8 cellular contexts compared by ENCODE assay signal in genomic region chr17:59964455-59965328, GRCh38. TPM values are rescaled to one million over a fixed set of nuclear protein-coding genes. Genes with fewer than 3 reads are reported as not detected.
A peak's percentile ranks its signal among the peaks of the same experiment; 100 is the strongest.
DNase-seq lines count a peak whose midpoint lies in the region; ATAC-seq, FAIRE-seq and TF ChIP-seq lines count a peak whose summit lies in the region.

Gene RNFT1, minus strand, starts transcription at chr17:59964740. Its CDS starts 77 bp downstream, at chr17:59964663.

- H3K27me3 Mint-ChIP-seq in Caco-2 (ENCODE audit: insufficient read depth, unreplicated experiment), result no peaks in the 10 kb centered on the region
- no peaks in the 10 kb centered on the region for H3K27me3 Mint-ChIP-seq in activated T-cell treated with anti-CD3 and anti-CD28 coated beads, Interleukin-2, amount 50 U/mL, for 72 hours (ENCODE audit: low read depth)

- DNase-seq in Caco-2 (peak; percentile 86 to 94), RCC 7860 (ENCODE audit: low spot score) (peak; percentile 46)
- DNase-seq in Jurkat, Clone E6-1 (ENCODE audit: low read depth, low spot score), result peak; percentile 64
- peak; percentile 95 to 97 for DNase-seq in activated T-cell treated with anti-CD3 and anti-CD28 coated beads, Interleukin-2, amount 50 U/mL, for 72 hours
- peak; percentile 97 for DNase-seq in stimulated activated CD8-positive, alpha-beta memory T cell treated with anti-CD3 and anti-CD28 coated beads, Interleukin-4, amount 100 ng/mL, for 48 hours

- H3K9me3 ChIP-seq in Caco-2 (no peaks in the 10 kb centered on the region), muscle layer of colon (ENCODE audit: low read length) (no peaks in the 10 kb centered on the region)

- H3K9me3 Mint-ChIP-seq in Caco-2 (ENCODE audit: unreplicated experiment), result no peaks in the 10 kb centered on the region
- no peaks in the 10 kb centered on the region for H3K9me3 Mint-ChIP-seq in activated T-cell treated with anti-CD3 and anti-CD28 coated beads, Interleukin-2, amount 50 U/mL, for 72 hours

- FAIRE-seq in RCC 7860 (lab: Jason Lieb, UNC), result no peak

- POLR2A ChIA-PET in Caco-2 (lab: Charles Lee), result interaction anchor here (0.6 to 1.6 kb wide), 6 partner anchors 50 to 344 kb away, joined by 3 to 8 read pairs (median 4); partner anchors contain the start of genes PTRH2 and VMP1

- CTCF ChIA-PET in Caco-2 (lab: Charles Lee), result interaction anchor here (0.5 to 1.9 kb wide), 9 partner anchors 13 to 675 kb away, joined by 3 to 14 read pairs (median 4); no protein-coding TSS in a partner anchor

- TSS peak; percentile 82 for BruUV-seq in Caco-2 (replicated peaks; lab: Mats Ljungman, UMichigan)

- peak within 1 kb of the TSS; percentile 96 for H3K27ac ChIP-seq in muscle layer of colon (ENCODE audit: low read depth, low read length)

- peaks cover 6% of the 10 kb centered on the region for H3K4me1 Mint-ChIP-seq in Caco-2 (ENCODE audit: low read depth, unreplicated experiment)
- H3K4me1 Mint-ChIP-seq in activated T-cell treated with anti-CD3 and anti-CD28 coated beads, Interleukin-2, amount 50 U/mL, for 72 hours (ENCODE audit: low read depth), result peaks cover 30% of the 10 kb centered on the region

- no peak for TF ChIP-seq CTCF in Caco-2 (IDR thresholded peaks at IDR 0.05; ENCODE audit: insufficient read depth in 1 of 2, low read depth in 1 of 2, low read length in 1 of 2, severe bottlenecking in 1 of 2, unreplicated experiment in 1 of 2)

- H3K36me3 Mint-ChIP-seq in Caco-2 (ENCODE audit: insufficient read depth, unreplicated experiment), result peaks cover 6% of the 10 kb centered on the region
- H3K36me3 Mint-ChIP-seq in activated T-cell treated with anti-CD3 and anti-CD28 coated beads, Interleukin-2, amount 50 U/mL, for 72 hours (ENCODE audit: insufficient read depth in 2 of 2), result peaks cover 6 to 7% of the 10 kb centered on the region in 2 donors

- H3K4me3 ChIP-seq in Caco-2 (ENCODE audit: low read depth, low read length) (peak within 1 kb of the TSS; percentile 71), muscle layer of colon (ENCODE audit: low read depth in 1 of 2, low read length in 2 of 2) (peak within 1 kb of the TSS; percentile 79 to 98)
- peak within 1 kb of the TSS; percentile 89 for H3K4me3 ChIP-seq in Jurkat, Clone E6-1 (ENCODE audit: low read length)

- intact Hi-C loops in Caco-2 (cut with micrococcal nuclease; ENCODE audit: unreplicated experiment), result loop anchor here (5.0 kb wide), 1 partner anchor 73 kb away; no protein-coding TSS in a partner anchor

- ATAC-seq in GM21515 (IDR thresholded peaks at IDR 0.05; ENCODE audit: unreplicated experiment) (peak; percentile 72), esophagus mucosa (peak; percentile 97)
- peak; percentile 90 to 92 for ATAC-seq in activated T-cell treated with anti-CD3 and anti-CD28 coated beads, Interleukin-2, amount 50 U/mL, for 72 hours (replicated peaks in 1 of 2)

- peak within 1 kb of the TSS; percentile 80 for H3K27ac Mint-ChIP-seq in Caco-2 (ENCODE audit: unreplicated experiment)
- H3K27ac Mint-ChIP-seq in activated T-cell treated with anti-CD3 and anti-CD28 coated beads, Interleukin-2, amount 50 U/mL, for 72 hours, result peak within 1 kb of the TSS; percentile 86

- no peaks in the 10 kb centered on the region for H3K36me3 ChIP-seq in Caco-2 (ENCODE audit: control insufficient read depth, insufficient read depth, low read length)
- no peaks in the 10 kb centered on the region for H3K36me3 ChIP-seq in muscle layer of colon (ENCODE audit: insufficient read depth, low read length)

- peak within 1 kb of the TSS; percentile 73 for H3K4me3 Mint-ChIP-seq in Caco-2 (ENCODE audit: unreplicated experiment)
- H3K4me3 Mint-ChIP-seq in activated T-cell treated with anti-CD3 and anti-CD28 coated beads, Interleukin-2, amount 50 U/mL, for 72 hours, result peak within 1 kb of the TSS; percentile 86 to 97

- H3K4me1 ChIP-seq in Caco-2 (peaks cover 11% of the 10 kb centered on the region; the same call in 1 of the 2 replicates), muscle layer of colon (ENCODE audit: insufficient read depth, low read length) (peaks cover 11% of the 10 kb centered on the region)

- H3K27me3 ChIP-seq in Caco-2 (replicated peaks; ENCODE audit: control insufficient read depth, insufficient read depth, low read length), result no peaks in the 10 kb centered on the region
- H3K27me3 ChIP-seq in muscle layer of colon (ENCODE audit: control insufficient read depth in 1 of 2, insufficient read depth in 2 of 2, low read length in 2 of 2), result no peaks in the 10 kb centered on the region

- H3K9ac ChIP-seq in muscle layer of colon (ENCODE audit: low read length), result peak within 1 kb of the TSS; percentile 97

RNA-seq across cellular contexts. Expression of gene RNFT1, which starts in this region (rescaled TPM):
- total RNA-seq in Caco-2 (2022) (26.3 and 30.5 TPM in 2 replicates), esophagus mucosa (10.1 TPM)
- polyA plus RNA-seq in Jurkat, Clone E6-1 (2012; ENCODE audit: insufficient read depth, insufficient read length), result 16.4 TPM
- total RNA-seq in activated T-cell treated with anti-CD3 and anti-CD28 coated beads, Interleukin-2, amount 50 U/mL, for 72 hours, result 10 to 100 TPM; 45.2 to 47.6 TPM

Comparison
In these comparisons a context has a peak if more than half of its experiments do, and no peak if none do; other contexts are left out.
1. Peak in every context shown above with its lines: DNase-seq, ATAC-seq, H3K4me3 ChIP-seq and H3K27ac ChIP-seq.
2. DNase-seq: peak in every context shown above with its lines; median percentile 97 in stimulated activated CD8-positive, alpha-beta memory T cell treated with anti-CD3 and anti-CD28 coated beads, Interleukin-4, amount 100 ng/mL, for 48 hours; 96 in activated T-cell treated with anti-CD3 and anti-CD28 coated beads, Interleukin-2, amount 50 U/mL, for 72 hours; 90 in Caco-2; 64 in Jurkat, Clone E6-1; 46 in RCC 7860.